ENCODE assay signal across 1 cellular context in the genomic region with DNA sequence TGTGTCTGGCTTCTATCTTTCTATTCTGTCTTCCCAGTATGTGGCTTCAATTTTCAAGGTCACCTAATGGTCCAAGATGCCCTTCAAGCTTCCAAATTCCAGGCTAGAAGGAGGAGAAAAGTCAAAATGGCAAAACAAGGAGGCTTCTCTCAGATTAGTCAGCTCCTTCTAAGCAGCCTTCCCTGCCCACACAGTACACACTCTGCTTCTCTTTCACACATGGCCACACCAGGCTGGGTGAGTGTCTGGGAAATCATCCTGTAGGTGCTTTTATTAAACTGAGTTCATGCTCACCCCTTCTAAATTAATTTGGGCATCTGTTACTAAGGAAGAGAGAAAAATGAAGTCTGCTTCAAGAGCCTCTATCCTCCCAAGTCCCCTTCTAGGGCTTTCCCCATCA.
TF ChIP-seq lines count a peak whose summit lies in the region.

No MANE protein-coding gene starts in this region.

TF ChIP-seq in IMR-90, 13 proteins besides CTCF, POLR2A, EP300 and RAD21:
- TF ChIP-seq NFE2L2 (IDR thresholded peaks at IDR 0.05; ENCODE audit: low read depth, low read length), result no peak
- no peak for TF ChIP-seq FOS (IDR thresholded peaks at IDR 0.05; ENCODE audit: low read depth, low read length)
- TF ChIP-seq RCOR1 (IDR thresholded peaks at IDR 0.05; ENCODE audit: insufficient replicate concordance, low read length), result no peak
- no peak for TF ChIP-seq BHLHE40 (IDR thresholded peaks at IDR 0.05; ENCODE audit: low read depth, low read length)
- no peak for TF ChIP-seq RFX5 (IDR thresholded peaks at IDR 0.05; ENCODE audit: low read depth, low read length)
- TF ChIP-seq USF2 (IDR thresholded peaks at IDR 0.05; ENCODE audit: low read depth, low read length), result no peak
- TF ChIP-seq, protein P1, sequence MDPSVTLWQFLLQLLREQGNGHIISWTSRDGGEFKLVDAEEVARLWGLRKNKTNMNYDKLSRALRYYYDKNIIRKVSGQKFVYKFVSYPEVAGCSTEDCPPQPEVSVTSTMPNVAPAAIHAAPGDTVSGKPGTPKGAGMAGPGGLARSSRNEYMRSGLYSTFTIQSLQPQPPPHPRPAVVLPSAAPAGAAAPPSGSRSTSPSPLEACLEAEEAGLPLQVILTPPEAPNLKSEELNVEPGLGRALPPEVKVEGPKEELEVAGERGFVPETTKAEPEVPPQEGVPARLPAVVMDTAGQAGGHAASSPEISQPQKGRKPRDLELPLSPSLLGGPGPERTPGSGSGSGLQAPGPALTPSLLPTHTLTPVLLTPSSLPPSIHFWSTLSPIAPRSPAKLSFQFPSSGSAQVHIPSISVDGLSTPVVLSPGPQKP (IDR thresholded peaks at IDR 0.05; ENCODE audit: borderline replicate concordance, low read depth, low read length), result no peak
- no peak for TF ChIP-seq MXI1 (IDR thresholded peaks at IDR 0.05; ENCODE audit: borderline replicate concordance, low read depth, low read length)
- TF ChIP-seq MAZ (IDR thresholded peaks at IDR 0.05; ENCODE audit: borderline replicate concordance, low read depth, low read length), result no peak
- TF ChIP-seq CHD1 (IDR thresholded peaks at IDR 0.05; ENCODE audit: low read depth, low read length), result no peak
- TF ChIP-seq SMC3 (IDR thresholded peaks at IDR 0.05; ENCODE audit: low read depth, low read length), result no peak
- no peak for TF ChIP-seq MAFK (IDR thresholded peaks at IDR 0.05; ENCODE audit: low read depth, low read length)
- TF ChIP-seq CEBPB (IDR thresholded peaks at IDR 0.05; ENCODE audit: low read depth, low read length), result no peak
